In the genomic region with DNA sequence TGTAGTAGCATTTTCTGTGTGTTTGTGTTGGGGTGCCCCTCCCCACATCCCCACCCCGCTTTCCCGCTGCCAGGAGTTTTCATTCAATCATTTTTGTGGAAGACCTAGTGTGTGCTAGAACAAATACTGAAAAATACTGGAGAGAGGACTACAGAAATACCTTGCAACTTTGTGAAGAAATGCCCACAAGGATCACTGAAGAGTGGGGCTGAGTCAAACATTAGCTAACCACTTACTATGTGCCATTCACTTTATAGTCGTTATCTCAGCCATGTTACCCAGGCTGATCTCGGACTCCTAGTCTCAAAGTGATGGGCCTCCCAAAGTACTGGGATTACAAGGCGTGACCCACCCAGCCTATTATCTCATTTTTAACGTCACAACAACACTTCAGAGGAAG, we compare ENCODE assay signal across 1 cellular context.
A peak's percentile ranks its signal among the peaks of the same experiment; 100 is the strongest.
TF ChIP-seq lines count a peak whose summit lies in the region.

No MANE protein-coding gene starts in this region.

TF ChIP-seq in HepG2, 621 proteins besides CTCF, POLR2A, EP300 and RAD21:
- TF ChIP-seq ZNF777 (CRISPR knock-in tag; IDR thresholded peaks at IDR 0.05), result 0 out of 2 replicates have a peak, but pooled peaks have one; percentile 13
- 0 out of 2 replicates have a peak, but pooled peaks have one; percentile 5 for TF ChIP-seq ZNF430 (CRISPR knock-in tag; IDR thresholded peaks at IDR 0.05)
- no peak for TF ChIP-seq SRSF4 (IDR thresholded peaks at IDR 0.05; ENCODE audit: low read depth, low read length, poor library complexity, severe bottlenecking)
- TF ChIP-seq ZHX1 (CRISPR knock-in tag; IDR thresholded peaks at IDR 0.05; ENCODE audit: low read depth), result no peak
- TF ChIP-seq, protein P1, sequence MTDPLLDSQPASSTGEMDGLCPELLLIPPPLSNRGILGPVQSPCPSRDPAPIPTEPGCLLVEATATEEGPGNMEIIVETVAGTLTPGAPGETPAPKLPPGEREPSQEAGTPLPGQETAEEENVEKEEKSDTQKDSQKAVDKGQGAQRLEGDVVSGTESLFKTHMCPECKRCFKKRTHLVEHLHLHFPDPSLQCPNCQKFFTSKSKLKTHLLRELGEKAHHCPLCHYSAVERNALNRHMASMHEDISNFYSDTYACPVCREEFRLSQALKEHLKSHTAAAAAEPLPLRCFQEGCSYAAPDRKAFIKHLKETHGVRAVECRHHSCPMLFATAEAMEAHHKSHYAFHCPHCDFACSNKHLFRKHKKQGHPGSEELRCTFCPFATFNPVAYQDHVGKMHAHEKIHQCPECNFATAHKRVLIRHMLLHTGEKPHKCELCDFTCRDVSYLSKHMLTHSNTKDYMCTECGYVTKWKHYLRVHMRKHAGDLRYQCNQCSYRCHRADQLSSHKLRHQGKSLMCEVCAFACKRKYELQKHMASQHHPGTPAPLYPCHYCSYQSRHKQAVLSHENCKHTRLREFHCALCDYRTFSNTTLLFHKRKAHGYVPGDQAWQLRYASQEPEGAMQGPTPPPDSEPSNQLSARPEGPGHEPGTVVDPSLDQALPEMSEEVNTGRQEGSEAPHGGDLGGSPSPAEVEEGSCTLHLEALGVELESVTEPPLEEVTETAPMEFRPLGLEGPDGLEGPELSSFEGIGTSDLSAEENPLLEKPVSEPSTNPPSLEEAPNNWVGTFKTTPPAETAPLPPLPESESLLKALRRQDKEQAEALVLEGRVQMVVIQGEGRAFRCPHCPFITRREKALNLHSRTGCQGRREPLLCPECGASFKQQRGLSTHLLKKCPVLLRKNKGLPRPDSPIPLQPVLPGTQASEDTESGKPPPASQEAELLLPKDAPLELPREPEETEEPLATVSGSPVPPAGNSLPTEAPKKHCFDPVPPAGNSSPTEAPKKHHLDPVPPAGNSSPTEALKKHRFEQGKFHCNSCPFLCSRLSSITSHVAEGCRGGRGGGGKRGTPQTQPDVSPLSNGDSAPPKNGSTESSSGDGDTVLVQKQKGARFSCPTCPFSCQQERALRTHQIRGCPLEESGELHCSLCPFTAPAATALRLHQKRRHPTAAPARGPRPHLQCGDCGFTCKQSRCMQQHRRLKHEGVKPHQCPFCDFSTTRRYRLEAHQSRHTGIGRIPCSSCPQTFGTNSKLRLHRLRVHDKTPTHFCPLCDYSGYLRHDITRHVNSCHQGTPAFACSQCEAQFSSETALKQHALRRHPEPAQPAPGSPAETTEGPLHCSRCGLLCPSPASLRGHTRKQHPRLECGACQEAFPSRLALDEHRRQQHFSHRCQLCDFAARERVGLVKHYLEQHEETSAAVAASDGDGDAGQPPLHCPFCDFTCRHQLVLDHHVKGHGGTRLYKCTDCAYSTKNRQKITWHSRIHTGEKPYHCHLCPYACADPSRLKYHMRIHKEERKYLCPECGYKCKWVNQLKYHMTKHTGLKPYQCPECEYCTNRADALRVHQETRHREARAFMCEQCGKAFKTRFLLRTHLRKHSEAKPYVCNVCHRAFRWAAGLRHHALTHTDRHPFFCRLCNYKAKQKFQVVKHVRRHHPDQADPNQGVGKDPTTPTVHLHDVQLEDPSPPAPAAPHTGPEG (CRISPR knock-in tag; IDR thresholded peaks at IDR 0.05), result no peak
- TF ChIP-seq ZNF12 (CRISPR knock-in tag; IDR thresholded peaks at IDR 0.05), result no peak
- TF ChIP-seq GABPB1 (CRISPR knock-in tag; IDR thresholded peaks at IDR 0.05), result no peak
- peak; percentile 1 for TF ChIP-seq ZNF781 (CRISPR knock-in tag; IDR thresholded peaks at IDR 0.05; ENCODE audit: borderline replicate concordance, not compliant biosample characterization)
- no peak for TF ChIP-seq AGO1 (IDR thresholded peaks at IDR 0.05; ENCODE audit: low read depth, low read length, poor library complexity, severe bottlenecking)
- TF ChIP-seq ZNF260 (CRISPR knock-in tag; IDR thresholded peaks at IDR 0.05; ENCODE audit: borderline replicate concordance, low read depth), result no peak
- peak; percentile 72 for TF ChIP-seq ZKSCAN1 (IDR thresholded peaks at IDR 0.05; ENCODE audit: low read length)
- 0 out of 2 replicates have a peak, but pooled peaks have one; percentile 15 for TF ChIP-seq ZNF512B (CRISPR knock-in tag; IDR thresholded peaks at IDR 0.05; ENCODE audit: borderline replicate concordance)
- TF ChIP-seq ZFP36L2 (CRISPR knock-in tag; IDR thresholded peaks at IDR 0.05), result no peak
- TF ChIP-seq BCL6 (CRISPR knock-in tag; IDR thresholded peaks at IDR 0.05), result no peak
- TF ChIP-seq, protein P2, sequence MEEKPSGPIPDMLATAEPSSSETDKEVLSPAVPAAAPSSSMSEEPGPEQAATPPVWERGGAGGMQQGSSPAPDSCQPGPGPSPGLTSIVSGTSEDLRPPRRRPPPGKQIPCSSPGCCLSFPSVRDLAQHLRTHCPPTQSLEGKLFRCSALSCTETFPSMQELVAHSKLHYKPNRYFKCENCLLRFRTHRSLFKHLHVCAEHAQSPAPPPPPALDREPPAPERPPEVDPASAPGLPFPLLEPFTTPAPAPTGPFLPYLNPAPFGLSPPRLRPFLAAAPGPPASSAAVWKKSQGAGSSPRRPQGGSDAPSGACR (CRISPR knock-in tag; IDR thresholded peaks at IDR 0.05), result 0 out of 2 replicates have a peak, but pooled peaks have one; percentile 24
- TF ChIP-seq FOXC1 (CRISPR knock-in tag; IDR thresholded peaks at IDR 0.05; ENCODE audit: borderline replicate concordance), result peak; percentile 39; the same call in 1 of the 2 replicates
- TF ChIP-seq, protein P3, sequence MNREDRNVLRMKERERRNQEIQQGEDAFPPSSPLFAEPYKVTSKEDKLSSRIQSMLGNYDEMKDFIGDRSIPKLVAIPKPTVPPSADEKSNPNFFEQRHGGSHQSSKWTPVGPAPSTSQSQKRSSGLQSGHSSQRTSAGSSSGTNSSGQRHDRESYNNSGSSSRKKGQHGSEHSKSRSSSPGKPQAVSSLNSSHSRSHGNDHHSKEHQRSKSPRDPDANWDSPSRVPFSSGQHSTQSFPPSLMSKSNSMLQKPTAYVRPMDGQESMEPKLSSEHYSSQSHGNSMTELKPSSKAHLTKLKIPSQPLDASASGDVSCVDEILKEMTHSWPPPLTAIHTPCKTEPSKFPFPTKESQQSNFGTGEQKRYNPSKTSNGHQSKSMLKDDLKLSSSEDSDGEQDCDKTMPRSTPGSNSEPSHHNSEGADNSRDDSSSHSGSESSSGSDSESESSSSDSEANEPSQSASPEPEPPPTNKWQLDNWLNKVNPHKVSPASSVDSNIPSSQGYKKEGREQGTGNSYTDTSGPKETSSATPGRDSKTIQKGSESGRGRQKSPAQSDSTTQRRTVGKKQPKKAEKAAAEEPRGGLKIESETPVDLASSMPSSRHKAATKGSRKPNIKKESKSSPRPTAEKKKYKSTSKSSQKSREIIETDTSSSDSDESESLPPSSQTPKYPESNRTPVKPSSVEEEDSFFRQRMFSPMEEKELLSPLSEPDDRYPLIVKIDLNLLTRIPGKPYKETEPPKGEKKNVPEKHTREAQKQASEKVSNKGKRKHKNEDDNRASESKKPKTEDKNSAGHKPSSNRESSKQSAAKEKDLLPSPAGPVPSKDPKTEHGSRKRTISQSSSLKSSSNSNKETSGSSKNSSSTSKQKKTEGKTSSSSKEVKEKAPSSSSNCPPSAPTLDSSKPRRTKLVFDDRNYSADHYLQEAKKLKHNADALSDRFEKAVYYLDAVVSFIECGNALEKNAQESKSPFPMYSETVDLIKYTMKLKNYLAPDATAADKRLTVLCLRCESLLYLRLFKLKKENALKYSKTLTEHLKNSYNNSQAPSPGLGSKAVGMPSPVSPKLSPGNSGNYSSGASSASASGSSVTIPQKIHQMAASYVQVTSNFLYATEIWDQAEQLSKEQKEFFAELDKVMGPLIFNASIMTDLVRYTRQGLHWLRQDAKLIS (CRISPR knock-in tag; IDR thresholded peaks at IDR 0.05), result no peak
TF ChIP-seq in HepG2: peak in this region for 7.
